2 cellular contexts compared by ENCODE assay signal in the genomic region with DNA sequence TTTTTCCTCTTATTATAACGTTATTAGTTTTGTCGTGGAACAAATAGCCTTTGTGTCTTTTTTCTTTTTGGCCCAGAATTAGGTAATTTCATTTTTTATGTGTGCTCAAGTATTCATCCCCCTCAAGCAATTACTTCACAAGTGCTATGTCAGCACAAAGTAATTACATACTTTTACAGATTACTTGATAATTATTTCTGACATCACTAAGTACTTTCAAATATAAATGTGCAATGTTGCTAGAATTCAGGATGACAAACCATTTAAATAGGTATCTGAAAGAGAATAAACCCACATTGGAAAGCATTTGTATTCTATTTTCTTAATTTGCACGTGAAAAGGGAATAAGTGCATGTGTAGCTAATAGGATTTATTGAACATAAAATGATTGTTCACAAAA.
TF ChIP-seq lines count a peak whose summit lies in the region.

No MANE protein-coding gene starts in this region.

TF ChIP-seq in IMR-90, 13 proteins besides CTCF, POLR2A, EP300 and RAD21:
- peak; percentile 94 for TF ChIP-seq MAFK (IDR thresholded peaks at IDR 0.05; ENCODE audit: low read depth, low read length)
- no peak for TF ChIP-seq RCOR1 (IDR thresholded peaks at IDR 0.05; ENCODE audit: insufficient replicate concordance, low read length)
TF ChIP-seq in IMR-90: peak in this region for 1.

TF ChIP-seq in WTC11, 78 proteins besides CTCF, POLR2A, EP300 and RAD21:
- TF ChIP-seq, protein P1, sequence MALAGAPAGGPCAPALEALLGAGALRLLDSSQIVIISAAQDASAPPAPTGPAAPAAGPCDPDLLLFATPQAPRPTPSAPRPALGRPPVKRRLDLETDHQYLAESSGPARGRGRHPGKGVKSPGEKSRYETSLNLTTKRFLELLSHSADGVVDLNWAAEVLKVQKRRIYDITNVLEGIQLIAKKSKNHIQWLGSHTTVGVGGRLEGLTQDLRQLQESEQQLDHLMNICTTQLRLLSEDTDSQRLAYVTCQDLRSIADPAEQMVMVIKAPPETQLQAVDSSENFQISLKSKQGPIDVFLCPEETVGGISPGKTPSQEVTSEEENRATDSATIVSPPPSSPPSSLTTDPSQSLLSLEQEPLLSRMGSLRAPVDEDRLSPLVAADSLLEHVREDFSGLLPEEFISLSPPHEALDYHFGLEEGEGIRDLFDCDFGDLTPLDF (CRISPR knock-in tag; IDR thresholded peaks at IDR 0.05) = no peak
- TF ChIP-seq, protein P2, sequence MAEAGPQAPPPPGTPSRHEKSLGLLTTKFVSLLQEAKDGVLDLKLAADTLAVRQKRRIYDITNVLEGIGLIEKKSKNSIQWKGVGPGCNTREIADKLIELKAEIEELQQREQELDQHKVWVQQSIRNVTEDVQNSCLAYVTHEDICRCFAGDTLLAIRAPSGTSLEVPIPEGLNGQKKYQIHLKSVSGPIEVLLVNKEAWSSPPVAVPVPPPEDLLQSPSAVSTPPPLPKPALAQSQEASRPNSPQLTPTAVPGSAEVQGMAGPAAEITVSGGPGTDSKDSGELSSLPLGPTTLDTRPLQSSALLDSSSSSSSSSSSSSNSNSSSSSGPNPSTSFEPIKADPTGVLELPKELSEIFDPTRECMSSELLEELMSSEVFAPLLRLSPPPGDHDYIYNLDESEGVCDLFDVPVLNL (CRISPR knock-in tag; IDR thresholded peaks at IDR 0.05; ENCODE audit: borderline replicate concordance, low read depth) = no peak
- TF ChIP-seq, protein P3, sequence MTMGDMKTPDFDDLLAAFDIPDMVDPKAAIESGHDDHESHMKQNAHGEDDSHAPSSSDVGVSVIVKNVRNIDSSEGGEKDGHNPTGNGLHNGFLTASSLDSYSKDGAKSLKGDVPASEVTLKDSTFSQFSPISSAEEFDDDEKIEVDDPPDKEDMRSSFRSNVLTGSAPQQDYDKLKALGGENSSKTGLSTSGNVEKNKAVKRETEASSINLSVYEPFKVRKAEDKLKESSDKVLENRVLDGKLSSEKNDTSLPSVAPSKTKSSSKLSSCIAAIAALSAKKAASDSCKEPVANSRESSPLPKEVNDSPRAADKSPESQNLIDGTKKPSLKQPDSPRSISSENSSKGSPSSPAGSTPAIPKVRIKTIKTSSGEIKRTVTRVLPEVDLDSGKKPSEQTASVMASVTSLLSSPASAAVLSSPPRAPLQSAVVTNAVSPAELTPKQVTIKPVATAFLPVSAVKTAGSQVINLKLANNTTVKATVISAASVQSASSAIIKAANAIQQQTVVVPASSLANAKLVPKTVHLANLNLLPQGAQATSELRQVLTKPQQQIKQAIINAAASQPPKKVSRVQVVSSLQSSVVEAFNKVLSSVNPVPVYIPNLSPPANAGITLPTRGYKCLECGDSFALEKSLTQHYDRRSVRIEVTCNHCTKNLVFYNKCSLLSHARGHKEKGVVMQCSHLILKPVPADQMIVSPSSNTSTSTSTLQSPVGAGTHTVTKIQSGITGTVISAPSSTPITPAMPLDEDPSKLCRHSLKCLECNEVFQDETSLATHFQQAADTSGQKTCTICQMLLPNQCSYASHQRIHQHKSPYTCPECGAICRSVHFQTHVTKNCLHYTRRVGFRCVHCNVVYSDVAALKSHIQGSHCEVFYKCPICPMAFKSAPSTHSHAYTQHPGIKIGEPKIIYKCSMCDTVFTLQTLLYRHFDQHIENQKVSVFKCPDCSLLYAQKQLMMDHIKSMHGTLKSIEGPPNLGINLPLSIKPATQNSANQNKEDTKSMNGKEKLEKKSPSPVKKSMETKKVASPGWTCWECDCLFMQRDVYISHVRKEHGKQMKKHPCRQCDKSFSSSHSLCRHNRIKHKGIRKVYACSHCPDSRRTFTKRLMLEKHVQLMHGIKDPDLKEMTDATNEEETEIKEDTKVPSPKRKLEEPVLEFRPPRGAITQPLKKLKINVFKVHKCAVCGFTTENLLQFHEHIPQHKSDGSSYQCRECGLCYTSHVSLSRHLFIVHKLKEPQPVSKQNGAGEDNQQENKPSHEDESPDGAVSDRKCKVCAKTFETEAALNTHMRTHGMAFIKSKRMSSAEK (CRISPR knock-in tag; IDR thresholded peaks at IDR 0.05; ENCODE audit: borderline replicate concordance) = no peak
- TF ChIP-seq TCF7 (CRISPR knock-in tag; IDR thresholded peaks at IDR 0.05; ENCODE audit: low read depth) (no peak), CREB1 (CRISPR knock-in tag; IDR thresholded peaks at IDR 0.05) (no peak), ZNF423 (CRISPR knock-in tag; IDR thresholded peaks at IDR 0.05) (no peak)
